8 cellular contexts compared by ENCODE assay signal in the genomic region with DNA sequence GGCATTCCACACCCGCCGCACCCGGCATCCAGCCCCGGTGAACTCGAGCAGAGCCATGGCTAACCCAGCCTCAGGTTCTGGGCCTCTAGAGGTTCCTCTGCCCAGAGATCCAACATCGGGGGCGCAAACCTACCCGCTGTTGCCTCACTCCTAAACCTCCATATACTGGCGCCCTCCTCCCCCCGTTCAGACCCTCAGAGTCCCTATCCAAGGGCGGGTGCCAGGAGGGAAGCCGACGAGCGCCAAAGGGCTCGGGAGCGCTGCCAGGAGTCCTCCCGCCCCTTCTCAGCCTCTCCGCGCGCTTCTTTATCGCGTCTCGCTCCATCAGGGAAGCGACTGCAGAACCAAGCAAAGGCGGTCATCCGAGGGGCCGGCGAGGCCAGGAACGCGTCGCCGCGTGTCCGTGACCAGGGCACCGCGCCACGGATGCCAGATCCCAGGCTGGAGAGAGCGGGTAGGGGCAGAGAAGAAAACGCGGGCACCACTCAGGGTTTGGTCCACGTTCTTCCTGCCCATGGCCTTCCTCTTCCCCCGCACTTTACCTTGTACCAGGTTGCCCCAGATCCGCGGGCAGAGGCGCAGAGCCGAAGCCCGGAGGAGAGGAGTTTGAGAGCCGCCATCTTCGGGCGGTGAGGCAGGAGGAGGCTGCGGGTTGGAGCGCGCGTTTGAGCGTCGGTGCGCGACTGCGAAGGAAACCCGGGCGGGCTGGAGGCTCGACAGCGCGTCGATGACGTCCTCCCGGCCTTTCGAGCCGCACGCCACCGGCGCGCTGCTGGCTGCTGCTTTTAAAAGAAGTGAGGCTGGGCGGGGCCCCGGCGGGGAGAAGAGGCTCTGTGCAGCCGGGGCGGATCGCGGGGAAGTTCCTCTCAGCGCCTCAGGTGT. TPM values are rescaled to one million over a fixed set of nuclear protein-coding genes. Genes with fewer than 3 reads are reported as not detected.
DNase-seq lines count a peak whose midpoint lies in the region; ATAC-seq and TF ChIP-seq lines count a peak whose summit lies in the region.

A gene (minus strand): TSS at position 687 of the 882 bp plus-strand sequence. CDS start 67 bp downstream, at position 620.

- TF ChIP-seq CTCF in AG09309 (IDR thresholded peaks at IDR 0.05; ENCODE audit: control insufficient read depth, insufficient read depth, low read depth, low read length, missing control alignments) (no peak), chondrocyte (IDR thresholded peaks at IDR 0.05) (no peak)

- peaks cover 37% of the 10 kb centered on the region for H3K4me1 Mint-ChIP-seq in chondrocyte (ENCODE audit: low read depth)

- H3K27ac Mint-ChIP-seq in chondrocyte (ENCODE audit: unreplicated experiment), result peak within 1 kb of the TSS; percentile 91

- H3K4me3 Mint-ChIP-seq in chondrocyte (ENCODE audit: unreplicated experiment), result peak within 1 kb of the TSS; percentile 88

- DNase-seq in AG09309 (ENCODE audit: low read depth) (peak; percentile 24), NCI-H226 (peak; percentile 84), chondrocyte (ENCODE audit: low spot score) (peak; percentile 95), kidney glomerular epithelial cell (lab: John Stamatoyannopoulos, UW) (peak; percentile 75)
- DNase-seq in activated CD4-positive, CD25-positive, alpha-beta regulatory T cell treated with anti-CD3 and anti-CD28 coated beads, Interleukin-2, amount 50 U/mL, for 72 hours, result peak; percentile 90
- peak; percentile 82 to 88 for DNase-seq in stimulated activated CD4-positive, alpha-beta T cell treated with anti-CD3 and anti-CD28 coated beads, Interleukin-1b, Interleukin-23, amount 100 ng/mL, for 1 hour (ENCODE audit: low read depth in 2 of 2)

- peaks cover 2% of the 10 kb centered on the region for H3K9me3 Mint-ChIP-seq in chondrocyte (ENCODE audit: low read depth)

- H3K4me3 ChIP-seq in AG09309 (ENCODE audit: control insufficient read depth, low read depth, low read length), result peak within 1 kb of the TSS; percentile 80

- ATAC-seq in GM19023 (IDR thresholded peaks at IDR 0.05; ENCODE audit: unreplicated experiment) (peak; percentile 94), HG03196 (IDR thresholded peaks at IDR 0.05; ENCODE audit: unreplicated experiment) (peak; percentile 88)

- no peaks in the 10 kb centered on the region for H3K27me3 Mint-ChIP-seq in chondrocyte (ENCODE audit: low read depth)

- H3K36me3 Mint-ChIP-seq in chondrocyte (ENCODE audit: low read depth), result no peaks in the 10 kb centered on the region

RNA-seq across cellular contexts. Expression of the gene that starts here (rescaled TPM):
- total RNA-seq in chondrocyte, result 44.6 to 96.2 TPM (median 46.1 TPM) in 3 replicates

Comparison
In these comparisons a context has a peak if more than half of its experiments do, and no peak if none do; other contexts are left out.
1. Peak in every context shown above with its lines: DNase-seq, ATAC-seq and H3K4me3 ChIP-seq.
2. DNase-seq: peak in every context shown above with its lines; median percentile 95 in chondrocyte; 90 in activated CD4-positive, CD25-positive, alpha-beta regulatory T cell treated with anti-CD3 and anti-CD28 coated beads, Interleukin-2, amount 50 U/mL, for 72 hours; 85 in stimulated activated CD4-positive, alpha-beta T cell treated with anti-CD3 and anti-CD28 coated beads, Interleukin-1b, Interleukin-23, amount 100 ng/mL, for 1 hour; 84 in NCI-H226; 75 in kidney glomerular epithelial cell; 24 in AG09309.